Comparison of ENCODE assay signal across 10 cellular contexts in the genomic region with DNA sequence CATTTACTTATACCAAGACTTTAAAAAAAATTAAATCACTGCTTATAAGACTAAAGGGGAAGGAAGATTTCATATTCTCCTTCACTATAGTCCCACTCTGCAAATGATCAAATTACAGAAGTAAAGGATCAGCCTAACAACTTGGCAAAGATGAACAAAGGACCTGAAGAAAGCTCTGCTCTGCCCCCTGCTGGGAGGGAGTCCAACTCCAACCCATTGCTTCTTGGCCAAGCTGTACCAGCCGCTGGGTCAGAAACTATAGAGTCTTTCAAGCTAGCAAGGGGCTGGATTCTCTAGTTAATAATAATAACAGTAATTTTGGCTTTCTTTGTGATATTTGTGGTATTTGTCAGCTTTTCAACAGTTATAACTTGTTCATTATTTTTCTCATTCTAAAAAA.
DNase-seq lines count a peak whose midpoint lies in the region; ATAC-seq and TF ChIP-seq lines count a peak whose summit lies in the region.
"Had no signal": no experiment of that assay in that cellular context is flagged by ENCODE, and none has a peak within 500 bp of the region (broad histone marks: within the 10 kb centered on the region; RNA-seq: fewer than 3 reads in every experiment).

No MANE protein-coding gene starts in this region.

- no peak overlapping the region for H3K4me3 Mint-ChIP-seq in activated T-helper 2 cell treated with anti-CD3 and anti-CD28 coated beads, Interferon-gamma antibody, Interleukin-2, Interleukin-4, amounts not matched to agents 10 μg/mL and 5 μg/mL and 100 μg/mL, durations not matched to agents 14 hours and 24 hours and 36 hours (ENCODE audit: low read depth)
- H3K4me3 Mint-ChIP-seq: IgD-negative memory B cell had no signal

- no peaks in the 10 kb centered on the region for H3K36me3 Mint-ChIP-seq in activated T-helper 2 cell treated with anti-CD3 and anti-CD28 coated beads, Interferon-gamma antibody, Interleukin-2, Interleukin-4, amounts not matched to agents 10 μg/mL and 5 μg/mL and 100 μg/mL, durations not matched to agents 14 hours and 24 hours and 36 hours (ENCODE audit: low read depth)

- peak; percentile 70 for TF ChIP-seq CTCF in LNCaP clone FGC (IDR thresholded peaks at IDR 0.05; ENCODE audit: control insufficient read depth, extremely low read depth, insufficient read depth)
- peak; percentile 43 for TF ChIP-seq CTCF in astrocyte of the cerebellum (IDR thresholded peaks at IDR 0.05; ENCODE audit: low read depth, low read length, missing control alignments)
- peak in 3 of 4 donors; percentile 40 to 48 (median 43) for TF ChIP-seq CTCF in right lobe of liver (IDR thresholded peaks at IDR 0.05)
- no peak for TF ChIP-seq CTCF in coronary artery (IDR thresholded peaks at IDR 0.05)

- no peaks in the 10 kb centered on the region for H3K4me1 ChIP-seq in right lobe of liver
- H3K4me1 ChIP-seq: thyroid gland had no signal

- WGBS in right lobe of liver (ENCODE audit: insufficient coverage, low coverage, low lambda C conversion rate, missing lambda C conversion rate): 30% methylated on average over 1 of the region's 1 CpG

- ATAC-seq in GM18907 (IDR thresholded peaks at IDR 0.05; ENCODE audit: unreplicated experiment) (peak; percentile 65), right lobe of liver (peak in 3 of 4 donors; percentile 29 to 45 (median 38))

- DNase-seq in CMK (ENCODE audit: low read depth) (peak; percentile 25), LNCaP clone FGC (ENCODE audit: low read depth) (peak; percentile 30), astrocyte of the cerebellum (ENCODE audit: low read depth) (peak; percentile 8), right lobe of liver (no peak), coronary artery (ENCODE audit: low spot score) (no peak), NCI-H345 (lab: John Stamatoyannopoulos, UW) (no peak)
- no peak for DNase-seq in activated T-helper 2 cell treated with anti-CD3 and anti-CD28 coated beads, Interferon-gamma antibody, Interleukin-2, Interleukin-4, amounts not matched to agents 10 μg/mL and 5 μg/mL and 100 μg/mL, durations not matched to agents 14 hours and 24 hours and 36 hours (ENCODE audit: low spot score)

- H3K27ac ChIP-seq in right lobe of liver (no peak overlapping the region), coronary artery (no peak overlapping the region)
- H3K27ac ChIP-seq: thyroid gland had no signal

- no peaks in the 10 kb centered on the region for H3K27me3 Mint-ChIP-seq in activated T-helper 2 cell treated with anti-CD3 and anti-CD28 coated beads, Interferon-gamma antibody, Interleukin-2, Interleukin-4, amounts not matched to agents 10 μg/mL and 5 μg/mL and 100 μg/mL, durations not matched to agents 14 hours and 24 hours and 36 hours (ENCODE audit: low read depth)
- H3K27me3 Mint-ChIP-seq: IgD-negative memory B cell had no signal

- H3K4me3 ChIP-seq in LNCaP clone FGC (ENCODE audit: low read depth, low read length) (no peak overlapping the region), astrocyte of the cerebellum (ENCODE audit: low read depth, low read length) (no peak overlapping the region), right lobe of liver (no peak overlapping the region), coronary artery (no peak overlapping the region)
- H3K4me3 ChIP-seq: thyroid gland had no signal

- no peak overlapping the region for H3K27ac Mint-ChIP-seq in activated T-helper 2 cell treated with anti-CD3 and anti-CD28 coated beads, Interferon-gamma antibody, Interleukin-2, Interleukin-4, amounts not matched to agents 10 μg/mL and 5 μg/mL and 100 μg/mL, durations not matched to agents 14 hours and 24 hours and 36 hours
- H3K27ac Mint-ChIP-seq: IgD-negative memory B cell had no signal

- no peaks in the 10 kb centered on the region for H3K4me1 Mint-ChIP-seq in activated T-helper 2 cell treated with anti-CD3 and anti-CD28 coated beads, Interferon-gamma antibody, Interleukin-2, Interleukin-4, amounts not matched to agents 10 μg/mL and 5 μg/mL and 100 μg/mL, durations not matched to agents 14 hours and 24 hours and 36 hours (ENCODE audit: low read depth)
- H3K4me1 Mint-ChIP-seq: IgD-negative memory B cell had no signal

- H3K27me3 ChIP-seq in right lobe of liver: no peaks in the 10 kb centered on the region
- H3K27me3 ChIP-seq: thyroid gland had no signal

- H3K9me3 ChIP-seq in right lobe of liver: no peaks in the 10 kb centered on the region
- H3K9me3 ChIP-seq: thyroid gland had no signal

- TF ChIP-seq POLR2A in right lobe of liver (IDR thresholded peaks at IDR 0.05): no peak

- intact Hi-C loops in right lobe of liver (cut with DNase I): no loop called here
- intact Hi-C loops in activated T-helper 2 cell treated with anti-CD3 and anti-CD28 coated beads, Interferon-gamma antibody, Interleukin-2, Interleukin-4, amounts not matched to agents 10 μg/mL and 5 μg/mL and 100 μg/mL, durations not matched to agents 14 hours and 24 hours and 36 hours (cut with micrococcal nuclease): no loop called here

- no peaks in the 10 kb centered on the region for H3K36me3 ChIP-seq in right lobe of liver
- H3K36me3 ChIP-seq: thyroid gland had no signal

- in situ Hi-C loops in astrocyte of the cerebellum (cut with HindIII; ENCODE audit: low sequenced_read_pairs): no loop called here

- H3K9me3 Mint-ChIP-seq in activated T-helper 2 cell treated with anti-CD3 and anti-CD28 coated beads, Interferon-gamma antibody, Interleukin-2, Interleukin-4, amounts not matched to agents 10 μg/mL and 5 μg/mL and 100 μg/mL, durations not matched to agents 14 hours and 24 hours and 36 hours: no peaks in the 10 kb centered on the region

Comparison
In these comparisons a context has a peak if more than half of its experiments do, and no peak if none do; other contexts are left out.
1. DNase-seq: peak in CMK (single experiment), LNCaP clone FGC (single experiment) and astrocyte of the cerebellum (single experiment); none in right lobe of liver (0 of 3), coronary artery (single experiment), NCI-H345 (single experiment) and activated T-helper 2 cell treated with anti-CD3 and anti-CD28 coated beads, Interferon-gamma antibody, Interleukin-2, Interleukin-4, amounts not matched to agents 10 μg/mL and 5 μg/mL and 100 μg/mL, durations not matched to agents 14 hours and 24 hours and 36 hours (single experiment).